Comparison of ENCODE assay signal across 15 cellular contexts in genomic region chr11:93477684-93478234, GRCh38.
DNase-seq lines count a peak whose midpoint lies in the region; ATAC-seq and TF ChIP-seq lines count a peak whose summit lies in the region.
"Had no signal": no experiment of that assay in that cellular context is flagged by ENCODE, and none has a peak within 500 bp of the region (broad histone marks: within the 10 kb centered on the region; RNA-seq: fewer than 3 reads in every experiment).

No MANE protein-coding gene starts in this region.

- peaks cover 53 to 60% of the 10 kb centered on the region in 2 experiments for H3K4me1 Mint-ChIP-seq in H9
- H3K4me1 Mint-ChIP-seq in WTC11, result peaks cover 53% of the 10 kb centered on the region

- CTCF ChIA-PET in WTC11 (lab: Charles Lee), result interaction anchor here (0.7 to 2.2 kb wide), 2 partner anchors 14 to 65 kb away, joined by 3 to 8 read pairs; no protein-coding TSS in a partner anchor

- POLR2A ChIA-PET in WTC11 (lab: Charles Lee), result interaction anchor here (0.6 to 1.4 kb wide), 5 partner anchors 11 to 278 kb away, joined by 3 to 4 read pairs (median 3); no protein-coding TSS in a partner anchor

- H2AFZ ChIP-seq in H9 (ENCODE audit: low read length), result no peak overlapping the region

- H3K27ac ChIP-seq in 22Rv1 (peak overlapping the region; percentile 66), H9 (ENCODE audit: insufficient read length, low read depth, low read length) (peak overlapping the region; percentile 49)
- H3K27ac ChIP-seq: prostate gland had no signal

- no peaks in the 10 kb centered on the region for H3K27me3 Mint-ChIP-seq in H9 (ENCODE audit: low read depth)
- H3K27me3 Mint-ChIP-seq in WTC11 (ENCODE audit: low read depth), result no peaks in the 10 kb centered on the region

- WGBS in H9 (ENCODE audit: extremely low coverage, insufficient read length, low lambda C conversion rate), result no CpG with 5 or more reads among the region's 11 CpGs

- no peak overlapping the region for H3K4ac ChIP-seq in H9 (ENCODE audit: low read depth, low read length)

- no peak overlapping the region for H3K23ac ChIP-seq in H9 (ENCODE audit: insufficient read length, low read depth, low read length)

- peaks cover 20 to 27% (median 23%) of the 10 kb centered on the region in 3 experiments for H3K36me3 Mint-ChIP-seq in H9 (ENCODE audit: insufficient read depth in 1 of 3, low read depth in 3 of 3)
- H3K36me3 Mint-ChIP-seq in WTC11, result peaks cover 21% of the 10 kb centered on the region

- no peak overlapping the region for H3K56ac ChIP-seq in H9 (ENCODE audit: insufficient read length, low read depth, low read length)

- DNase-seq in H9 (peak; percentile 67), WTC11 (ENCODE audit: low spot score) (no peak), hepatic stellate cell (ENCODE audit: low spot score) (no peak), ecto neural progenitor cell (ENCODE audit: low spot score) (no peak), globus pallidus (ENCODE audit: low spot score) (no peak)
- DNase-seq: activated gamma-delta T cell treated with Interleukin-2 at 50 U/mL for 16 hours, Calu3, GOT3, kidney glomerular epithelial cell, NCI-H2029, SK-N-SH had no signal

- TF ChIP-seq CTCF in 22Rv1 (IDR thresholded peaks at IDR 0.05) (no peak), H9 (conservative IDR thresholded peaks at IDR 0.05) (no peak), WTC11 (IDR thresholded peaks at IDR 0.05) (no peak)

- H2BK12ac ChIP-seq in H9 (ENCODE audit: insufficient read length, low read depth, low read length), result no peak overlapping the region

- peak overlapping the region; percentile 9; the same call in 1 of the 2 replicates for H3K14ac ChIP-seq in H9 (ENCODE audit: insufficient read depth, low read length)

- H2BK15ac ChIP-seq in H9 (ENCODE audit: low read depth, low read length), result no peak overlapping the region

- peak overlapping the region; percentile 23 for H3K18ac ChIP-seq in H9 (ENCODE audit: insufficient read length, low read depth, low read length)

- no peak overlapping the region for H2BK120ac ChIP-seq in H9 (ENCODE audit: low read depth, low read length, poor library complexity, severe bottlenecking)

- no peak overlapping the region for H2BK20ac ChIP-seq in H9 (ENCODE audit: low read depth, low read length, poor library complexity, severe bottlenecking)

- H4K8ac ChIP-seq in H9 (replicated peaks; ENCODE audit: insufficient read length, low read depth, low read length), result no peak overlapping the region

- H3K4me2 ChIP-seq in H9 (ENCODE audit: insufficient read depth, insufficient read length, low read length), result peak overlapping the region; percentile 7
- H3K4me2 ChIP-seq: SK-N-SH had no signal

- H3K27me3 ChIP-seq in H9 (ENCODE audit: insufficient read depth, low read length) (no peaks in the 10 kb centered on the region), iPS-15b (ENCODE audit: control insufficient read depth, insufficient read depth, low read length) (no peaks in the 10 kb centered on the region)

- ATAC-seq in WTC11 (peak; percentile 86), GM21381 (IDR thresholded peaks at IDR 0.05; ENCODE audit: unreplicated experiment) (no peak)

- H3K9me3 Mint-ChIP-seq in H9 (peaks cover 1 to 2% of the 10 kb centered on the region in 2 experiments; a peak in 1 of 5 replicates), WTC11 (peaks cover 17% of the 10 kb centered on the region)

- no peaks in the 10 kb centered on the region for H3K79me2 ChIP-seq in H9 (ENCODE audit: insufficient read depth, low read length)

- no peak overlapping the region for H3T11ph ChIP-seq in H9 (ENCODE audit: low read length)

- H3K9ac ChIP-seq in H9 (ENCODE audit: extremely low read depth, insufficient read length, low read length), result no peak overlapping the region
- no peak overlapping the region for H3K9ac ChIP-seq in iPS-15b (ENCODE audit: low read depth, low read length)
- H3K9ac ChIP-seq: SK-N-SH had no signal

- H3K4me3 Mint-ChIP-seq in H9, result peak overlapping the region; percentile 40 to 49
- peak overlapping the region; percentile 53 for H3K4me3 Mint-ChIP-seq in WTC11

- H2BK5ac ChIP-seq in H9 (ENCODE audit: insufficient read length, low read length), result no peak overlapping the region

- H3K79me1 ChIP-seq in H9 (ENCODE audit: insufficient read depth, low read depth, low read length, poor library complexity, severe bottlenecking), result no peaks in the 10 kb centered on the region

- no peaks in the 10 kb centered on the region for H3K36me3 ChIP-seq in iPS-15b (ENCODE audit: control insufficient read depth, insufficient read depth, low read length)
- H3K36me3 ChIP-seq: prostate gland had no signal

- H4K5ac ChIP-seq in H9 (ENCODE audit: insufficient read length, low read depth, low read length), result no peak overlapping the region

- peak overlapping the region; percentile 10 for H3K4me3 ChIP-seq in iPS-15b (ENCODE audit: low read depth, low read length)
- H3K4me3 ChIP-seq: prostate gland had no signal

- H4K91ac ChIP-seq in H9 (ENCODE audit: insufficient read length, low read depth, low read length), result no peak overlapping the region

- H4K20me1 ChIP-seq in H9 (ENCODE audit: control insufficient read depth, insufficient read depth, insufficient read length), result no peaks in the 10 kb centered on the region

- no peaks in the 10 kb centered on the region for H3K9me3 ChIP-seq in H9 (ENCODE audit: control insufficient read depth, low read depth, low read length)
- no peaks in the 10 kb centered on the region for H3K9me3 ChIP-seq in iPS-15b (ENCODE audit: control insufficient read depth, insufficient read depth, low read length)
- H3K9me3 ChIP-seq: prostate gland, SK-N-SH had no signal

- peaks cover 13% of the 10 kb centered on the region; the same call in 1 of the 2 replicates for H3K4me1 ChIP-seq in H9 (ENCODE audit: insufficient read depth, low read length)
- peaks cover 15% of the 10 kb centered on the region for H3K4me1 ChIP-seq in iPS-15b (ENCODE audit: control insufficient read depth, insufficient read depth, low read length)
- H3K4me1 ChIP-seq: prostate gland had no signal

- H3K23me2 ChIP-seq in H9 (ENCODE audit: insufficient read length, low read depth, low read length, poor library complexity, severe bottlenecking), result no peaks in the 10 kb centered on the region

- H2AK5ac ChIP-seq in H9 (ENCODE audit: insufficient read length, low read length), result no peak overlapping the region

- H3K27ac Mint-ChIP-seq in H9, result peak overlapping the region; percentile 94 to 99 (median 96)
- peak overlapping the region; percentile 98 for H3K27ac Mint-ChIP-seq in WTC11

TF ChIP-seq in WTC11, 78 proteins besides CTCF, POLR2A, EP300 and RAD21 (continues in another document):
- TF ChIP-seq ARID4B (CRISPR knock-in tag; IDR thresholded peaks at IDR 0.05; ENCODE audit: borderline replicate concordance) (no peak), FOXP4 (CRISPR knock-in tag; IDR thresholded peaks at IDR 0.05) (no peak), ZNF219 (CRISPR knock-in tag; IDR thresholded peaks at IDR 0.05; ENCODE audit: borderline replicate concordance) (no peak), MAX (CRISPR knock-in tag; IDR thresholded peaks at IDR 0.05) (no peak), TEAD4 (CRISPR knock-in tag; IDR thresholded peaks at IDR 0.05) (peak; percentile 89), ZNF121 (CRISPR knock-in tag; IDR thresholded peaks at IDR 0.05) (peak; percentile 86)
